Comparison of ENCODE assay signal across 10 cellular contexts in the genomic region with DNA sequence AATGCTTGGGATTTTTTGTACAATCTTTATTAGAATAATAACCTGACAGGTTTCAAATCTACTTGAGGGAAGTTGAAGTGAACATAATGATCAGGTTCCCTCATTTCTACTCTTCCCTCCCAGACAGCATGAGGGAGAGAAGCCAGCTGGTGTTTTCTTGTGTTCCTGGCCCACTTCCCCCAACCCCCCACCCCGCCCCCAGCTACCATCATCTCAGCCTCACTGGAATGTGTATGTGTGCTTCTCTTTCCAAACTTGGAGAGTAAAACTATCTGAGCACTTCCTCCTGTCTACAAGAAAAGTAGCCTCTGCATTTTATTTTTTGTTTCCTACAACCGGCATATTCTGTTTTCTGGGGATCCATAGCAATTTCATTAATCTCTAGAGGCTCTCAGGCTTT. TPM values are rescaled to one million over a fixed set of nuclear protein-coding genes. Genes with fewer than 3 reads are reported as not detected.
DNase-seq lines count a peak whose midpoint lies in the region; ATAC-seq, FAIRE-seq and TF ChIP-seq lines count a peak whose summit lies in the region.
"Had no signal": no experiment of that assay in that cellular context is flagged by ENCODE, and none has a peak within 500 bp of the region (broad histone marks: within the 10 kb centered on the region; RNA-seq: fewer than 3 reads in every experiment).

No MANE protein-coding gene starts in this region.

- POLR2A ChIA-PET in A549 (lab: Yijun Ruan, JAX) (interaction anchor here (1.1 kb wide), 1 partner anchor 55 kb away, joined by 4 read pairs; the partner anchor contains the start of gene TAF1B), MCF 10A (lab: Yijun Ruan, JAX) (interaction anchor here (0.7 to 7.8 kb wide), 7 partner anchors 11 to 97 kb away, joined by 3 to 97 read pairs (median 50); partner anchors contain the start of gene TAF1B)

- 0 out of 6 replicates have a peak overlapping the region, but pooled peaks of 1 of the 2 experiments have one; percentile 5 for H3K27ac ChIP-seq in A549
- H3K27ac ChIP-seq in HUES48 (ENCODE audit: low read depth, low read length), result peak overlapping the region; percentile 78
- H3K27ac ChIP-seq in muscle layer of colon (ENCODE audit: low read depth, low read length), result peak overlapping the region; percentile 14
- H3K27ac ChIP-seq in kidney (ENCODE audit: low read depth in 2 of 2, low read length in 2 of 2), result no peak overlapping the region

- TF ChIP-seq EP300 in A549 (IDR thresholded peaks at IDR 0.05), result no peak

- ATAC-seq in A549 (peak in 1 of 2 experiments; percentile 26; a peak in 2 of 6 replicates), GM18909 (IDR thresholded peaks at IDR 0.05; ENCODE audit: poor library complexity, unreplicated experiment) (no peak)

- H3K27ac Mint-ChIP-seq in MCF 10A (ENCODE audit: low read depth, unreplicated experiment), result peak overlapping the region; percentile 78

- H3K4me1 ChIP-seq in A549 (peaks cover 18% of the 10 kb centered on the region), HUES48 (ENCODE audit: control insufficient read depth, insufficient read depth, low read length) (peaks cover 32% of the 10 kb centered on the region), muscle layer of colon (ENCODE audit: insufficient read depth, low read length) (peaks cover 9% of the 10 kb centered on the region), kidney (ENCODE audit: control insufficient read depth in 1 of 2, insufficient read depth in 1 of 2, low read depth in 1 of 2, low read length in 2 of 2) (no peaks in the 10 kb centered on the region)

- peak overlapping the region; percentile 23 for H3K4me3 Mint-ChIP-seq in MCF 10A (ENCODE audit: unreplicated experiment)

- TF ChIP-seq CTCF in A549 (IDR thresholded peaks at IDR 0.05), result no peak
- TF ChIP-seq CTCF in MCF 10A (IDR thresholded peaks at IDR 0.05; ENCODE audit: unreplicated experiment), result no peak
- no peak for TF ChIP-seq CTCF in kidney (IDR thresholded peaks at IDR 0.05; ENCODE audit: borderline replicate concordance, extremely low read depth, insufficient read depth)

- H3K27me3 Mint-ChIP-seq in MCF 10A (ENCODE audit: insufficient read depth, unreplicated experiment), result no peaks in the 10 kb centered on the region

- H3K36me3 ChIP-seq in HUES48 (ENCODE audit: control insufficient read depth, insufficient read depth, low read length) (no peaks in the 10 kb centered on the region), muscle layer of colon (ENCODE audit: insufficient read depth, low read length) (no peaks in the 10 kb centered on the region), kidney (ENCODE audit: control insufficient read depth in 1 of 2, insufficient read depth in 2 of 2, low read length in 2 of 2) (no peaks in the 10 kb centered on the region)

- H3K9me3 ChIP-seq in A549 (no peaks in the 10 kb centered on the region), HUES48 (ENCODE audit: control insufficient read depth, insufficient read depth, low read length) (no peaks in the 10 kb centered on the region), muscle layer of colon (ENCODE audit: low read length) (no peaks in the 10 kb centered on the region), kidney (ENCODE audit: control insufficient read depth in 1 of 2, low read length in 2 of 2) (no peaks in the 10 kb centered on the region)
- H3K9me3 ChIP-seq: BE2C had no signal

- H3K36me3 Mint-ChIP-seq in MCF 10A (ENCODE audit: insufficient read depth, unreplicated experiment), result peaks cover 7% of the 10 kb centered on the region

- no peak for FAIRE-seq in A549 (lab: Jason Lieb, UNC)
- no peak for FAIRE-seq in kidney (lab: Jason Lieb, UNC)

- peaks cover 33% of the 10 kb centered on the region for H3K4me1 Mint-ChIP-seq in MCF 10A (ENCODE audit: insufficient read depth, unreplicated experiment)

- H3K4me3 ChIP-seq in A549 (no peak overlapping the region), HUES48 (ENCODE audit: low read depth, low read length) (peak overlapping the region; percentile 38; the same call in 1 of the 2 replicates), muscle layer of colon (ENCODE audit: low read depth in 1 of 2, low read length in 2 of 2) (no peak overlapping the region), kidney (ENCODE audit: low read length in 2 of 2) (no peak overlapping the region)

- no peaks in the 10 kb centered on the region for H3K9me3 Mint-ChIP-seq in MCF 10A (ENCODE audit: unreplicated experiment)

- H3K4me2 ChIP-seq in A549, result peak overlapping the region; percentile 57

- 83% methylated on average over 2 of the region's 2 CpGs for WGBS in A549 (ENCODE audit: missing lambda C conversion rate)

- no peak overlapping the region for H3K9ac ChIP-seq in HUES48 (ENCODE audit: low read depth, low read length)
- H3K9ac ChIP-seq in muscle layer of colon (ENCODE audit: low read length), result no peak overlapping the region
- no peak overlapping the region for H3K9ac ChIP-seq in kidney (ENCODE audit: low read length in 2 of 2)

- CTCF ChIA-PET in A549 (lab: Yijun Ruan, JAX), result interaction anchor here (0.6 to 1.7 kb wide), 4 partner anchors 13 to 893 kb away, joined by 3 to 6 read pairs (median 3); no protein-coding TSS in a partner anchor
- CTCF ChIA-PET in MCF 10A (lab: Yijun Ruan, JAX), result interaction anchor here (0.8 to 1.0 kb wide), 3 partner anchors 58 to 98 kb away, joined by 3 read pairs; no protein-coding TSS in a partner anchor

- no peak for TF ChIP-seq RAD21 in A549 (conservative IDR thresholded peaks at IDR 0.05 in 1 of 2, IDR thresholded peaks at IDR 0.05 in 1 of 2)

- no peak for TF ChIP-seq POLR2A in A549 (IDR thresholded peaks at IDR 0.05; ENCODE audit: low read length)

- intact Hi-C loops in MCF 10A (cut with micrococcal nuclease) (loop anchor here (1.0 kb wide), 1 partner anchor 54 kb away; the partner anchor contains the start of gene TAF1B), kidney (cut with DNase I) (no loop called here)

- no peak for DNase-seq in A549 (ENCODE audit: low read depth in 1 of 2, low spot score in 1 of 2)
- DNase-seq in MCF 10A (ENCODE audit: unreplicated experiment), result no peak
- no peak for DNase-seq in cerebellum (ENCODE audit: low spot score)
- no peak for DNase-seq in kidney
- no peak for DNase-seq in cortex of kidney (lab: John Stamatoyannopoulos, UW)
- DNase-seq: midbrain had no signal

- H3K27me3 ChIP-seq in HUES48 (ENCODE audit: control insufficient read depth, insufficient read depth, low read length), result no peaks in the 10 kb centered on the region
- no peaks in the 10 kb centered on the region for H3K27me3 ChIP-seq in muscle layer of colon (ENCODE audit: control insufficient read depth in 1 of 2, insufficient read depth in 2 of 2, low read length in 2 of 2)
- H3K27me3 ChIP-seq: BE2C had no signal

- BruUV-seq in MCF 10A (replicated peaks; lab: Mats Ljungman, UMichigan), result no TSS peak

TF ChIP-seq in A549, 52 proteins besides CTCF, POLR2A, EP300 and RAD21:
- TF ChIP-seq ELK1 (IDR thresholded peaks at IDR 0.05; ENCODE audit: low read depth, low read length) (no peak), CEBPB (IDR thresholded peaks at IDR 0.05) (no peak), MAZ (IDR thresholded peaks at IDR 0.05; ENCODE audit: borderline replicate concordance, low read depth, low read length) (no peak), CHD2 (IDR thresholded peaks at IDR 0.05; ENCODE audit: low read length, partially characterized antibody) (no peak), NPAS2 (CRISPR knock-in tag; IDR thresholded peaks at IDR 0.05; ENCODE audit: borderline replicate concordance) (no peak), TP53 (CRISPR knock-in tag; IDR thresholded peaks at IDR 0.05) (no peak), POLR2AphosphoS2 (conservative IDR thresholded peaks at IDR 0.05; ENCODE audit: low read length) (no peak), CHD4 (IDR thresholded peaks at IDR 0.05; ENCODE audit: borderline replicate concordance) (no peak), PHF8 (IDR thresholded peaks at IDR 0.05; ENCODE audit: borderline replicate concordance, low read depth) (no peak), RFX5 (IDR thresholded peaks at IDR 0.05) (no peak), EHMT2 (IDR thresholded peaks at IDR 0.05; ENCODE audit: low read depth) (no peak), TFCP2L1 (CRISPR knock-in tag; IDR thresholded peaks at IDR 0.05) (no peak)

RNA-seq across cellular contexts. Expression of gene GRHL1, which starts 53.7 kb away (rescaled TPM):
- polyA plus RNA-seq in A549 (2011; rRNA removed), result 1.2 and 1.7 TPM in 2 replicates
- 0.93 and 0.98 TPM in 2 replicates for polyA plus RNA-seq in A549 (2012; cell fraction: cytosol; rRNA removed)
- 1.4 and 1.5 TPM in 2 replicates for polyA plus RNA-seq in A549 (2012; cell fraction: nucleus; rRNA removed)
- 0.59 to 0.84 TPM (median 0.68 TPM) in 3 replicates for polyA plus RNA-seq in A549 (2017; fragmentation: RNase III; extraction: RNeasy Plus Mini Kit Qiagen cat#74134 plus additional on column Dnase treatment)
- polyA minus RNA-seq in A549 (2011; rRNA and poly(A)+ RNA removed), result 0.92 and 3.4 TPM in 2 replicates
- total RNA-seq in MCF 10A (2022), result 0.96 and 2.0 TPM in 2 replicates
- 17.2 TPM for total RNA-seq in cerebellum
- total RNA-seq in kidney, result 6.0 TPM
- 2.3 TPM for polyA plus RNA-seq in kidney (ENCODE audit: insufficient read depth, low read depth, low replicate concordance)

RNA-seq across cellular contexts. Expression of gene TAF1B, which starts 54.5 kb away (rescaled TPM):
- polyA plus RNA-seq in A549 (2011; rRNA removed), result 40.8 and 51.7 TPM in 2 replicates
- polyA plus RNA-seq in A549 (2012; cell fraction: cytosol; rRNA removed), result 9.8 TPM in 2 replicates
- polyA plus RNA-seq in A549 (2012; cell fraction: nucleus; rRNA removed), result 5.3 and 7.4 TPM in 2 replicates
- 32.4 to 40.6 TPM (median 37.0 TPM) in 3 replicates for polyA plus RNA-seq in A549 (2017; fragmentation: RNase III; extraction: RNeasy Plus Mini Kit Qiagen cat#74134 plus additional on column Dnase treatment)
- polyA minus RNA-seq in A549 (2011; rRNA and poly(A)+ RNA removed), result 43.1 and 45.5 TPM in 2 replicates
- 19.7 and 25.5 TPM in 2 replicates for total RNA-seq in MCF 10A (2022)
- total RNA-seq in cerebellum, result 53.4 TPM
- total RNA-seq in kidney, result 27.7 TPM
- polyA plus RNA-seq in kidney (ENCODE audit: insufficient read depth, low read depth, low replicate concordance), result 8.8 TPM

Comparison
In these comparisons a context has a peak if more than half of its experiments do, and no peak if none do; other contexts are left out.
1. H3K27ac ChIP-seq: peak in HUES48 (single experiment) and muscle layer of colon (single experiment); none in kidney (0 of 2).